1 cellular context compared by ENCODE assay signal in the genomic region with DNA sequence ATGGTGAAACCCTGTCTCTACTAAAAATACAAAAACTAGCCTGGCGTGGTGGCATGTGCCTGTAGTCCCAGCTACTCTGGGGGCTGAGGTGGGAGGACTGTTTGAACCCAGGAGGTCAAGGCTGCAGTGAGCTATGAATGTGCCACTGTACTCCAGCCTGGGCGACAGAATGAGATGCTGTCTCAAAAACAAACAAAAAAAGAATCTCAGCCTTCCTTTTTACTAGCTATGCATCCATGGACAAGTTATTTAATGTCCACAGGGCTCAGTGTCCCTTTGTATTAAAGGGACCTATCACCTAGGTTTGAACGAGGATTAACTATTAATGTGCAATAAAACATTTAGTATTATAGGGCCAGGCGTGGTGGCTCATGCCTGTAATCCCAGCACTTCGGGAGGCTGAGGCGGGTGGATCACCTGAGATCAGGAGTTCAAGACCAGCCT. TPM values are rescaled to one million over a fixed set of nuclear protein-coding genes. Genes with fewer than 3 reads are reported as not detected.
"Had no signal": no experiment of that assay in that cellular context is flagged by ENCODE, and none has a peak within 500 bp of the region (broad histone marks: within the 10 kb centered on the region; RNA-seq: fewer than 3 reads in every experiment).

No MANE protein-coding gene starts in this region.

RNA-seq across cellular contexts. Expression of a gene that starts 36.8 kb away (rescaled TPM):
- total RNA-seq: MCF 10A had no signal
